8 cellular contexts compared by ENCODE assay signal in the genomic region with DNA sequence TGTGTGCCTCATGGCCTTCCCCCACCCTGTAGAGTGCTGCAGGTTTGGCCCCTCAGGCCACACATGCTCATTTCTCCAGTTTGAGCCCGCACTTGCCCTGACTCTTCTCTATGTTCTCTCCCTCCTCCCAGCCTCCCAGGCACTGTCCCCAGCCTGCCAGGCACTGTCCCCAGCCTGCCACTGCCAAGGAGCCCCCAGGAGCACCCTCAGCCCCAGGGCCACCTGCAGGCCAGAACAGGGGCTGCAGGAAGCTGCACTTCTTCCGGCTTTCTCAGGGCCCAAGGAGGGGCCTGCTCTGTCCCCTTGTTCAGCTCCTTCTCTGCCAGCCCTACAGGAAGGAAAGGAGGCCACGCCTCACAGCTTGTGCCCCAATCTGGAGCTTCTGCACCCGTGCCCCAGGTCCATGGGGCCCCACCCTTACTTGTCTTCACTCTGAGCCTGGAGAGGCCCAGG.
DNase-seq lines count a peak whose midpoint lies in the region; ATAC-seq and TF ChIP-seq lines count a peak whose summit lies in the region.

No MANE protein-coding gene starts in this region.

- in situ Hi-C loops in KBM-7 (cut with MboI; ENCODE audit: low pct_unique_long_range_greater_than_20kb, low sequenced_read_pairs), result no loop called here

- ATAC-seq in HG03342 (IDR thresholded peaks at IDR 0.05; ENCODE audit: unreplicated experiment), result no peak

- peak; percentile 16 for DNase-seq in DMS53 (lab: John Stamatoyannopoulos, UW)
- no peak for DNase-seq in DMS53 treated with DMSO at 0.1 percent for 48 hours (lab: John Stamatoyannopoulos, UW; ENCODE audit: unreplicated experiment)
- peak; percentile 11 for DNase-seq in KBM-7
- DNase-seq in ecto neural progenitor cell (ENCODE audit: low spot score), result peak; percentile 49
- no peak for DNase-seq in retinal pigment epithelial cell (ENCODE audit: low read depth)
- no peak for DNase-seq in kidney glomerular epithelial cell (lab: John Stamatoyannopoulos, UW)
- no peak for DNase-seq in stimulated activated CD4-positive, alpha-beta T cell treated with anti-CD3 and anti-CD28 coated beads, Interleukin-4, amount 100 ng/mL, for 4 hours

- peak; percentile 65 for TF ChIP-seq CTCF in retinal pigment epithelial cell (conservative IDR thresholded peaks at IDR 0.05; ENCODE audit: low read depth, low read length)

- H3K4me3 ChIP-seq in retinal pigment epithelial cell (ENCODE audit: low read length), result no peak overlapping the region

Comparison
In these comparisons a context has a peak if more than half of its experiments do, and no peak if none do; other contexts are left out.
1. DNase-seq: peak in DMS53 (single experiment), KBM-7 (single experiment) and ecto neural progenitor cell (single experiment); none in DMS53 treated with DMSO at 0.1 percent for 48 hours (single experiment), retinal pigment epithelial cell (single experiment), kidney glomerular epithelial cell (single experiment) and stimulated activated CD4-positive, alpha-beta T cell treated with anti-CD3 and anti-CD28 coated beads, Interleukin-4, amount 100 ng/mL, for 4 hours (0 of 2).